ENCODE assay signal across 8 cellular contexts in genomic region chr16:87393680-87394055, GRCh38. TPM values are rescaled to one million over a fixed set of nuclear protein-coding genes. Genes with fewer than 3 reads are reported as not detected.
DNase-seq lines count a peak whose midpoint lies in the region; ATAC-seq, FAIRE-seq and TF ChIP-seq lines count a peak whose summit lies in the region.

No MANE protein-coding gene starts in this region.

- no peaks in the 10 kb centered on the region for H3K27me3 Mint-ChIP-seq in CD4-positive, alpha-beta T cell

- ATAC-seq in CD4-positive, alpha-beta T cell (ENCODE audit: poor library complexity) = no peak
- ATAC-seq in Panc1 (no peak), GM21447 (IDR thresholded peaks at IDR 0.05; ENCODE audit: unreplicated experiment) (no peak)

- H3K9me3 ChIP-seq in CD4-positive, alpha-beta T cell (ENCODE audit: control insufficient read depth, low read length) = no peaks in the 10 kb centered on the region
- H3K9me3 ChIP-seq in Panc1 (ENCODE audit: control insufficient read depth, insufficient read depth, low read depth, low read length) = no peaks in the 10 kb centered on the region
- H3K9me3 ChIP-seq in endothelial cell of umbilical vein (replicated peaks; ENCODE audit: control insufficient read depth, insufficient read depth, low read length) = no peaks in the 10 kb centered on the region
- no peaks in the 10 kb centered on the region for H3K9me3 ChIP-seq in osteoblast (ENCODE audit: low read depth, low read length)

- H3K27ac ChIP-seq in CD4-positive, alpha-beta T cell (ENCODE audit: low read depth, low read length) = peak overlapping the region; percentile 57
- peak overlapping the region; percentile 81 for H3K27ac ChIP-seq in Panc1 (ENCODE audit: low read length)
- H3K27ac ChIP-seq in endothelial cell of umbilical vein (ENCODE audit: insufficient read depth, low read depth, low read length) = no peak overlapping the region
- peak overlapping the region; percentile 81 for H3K27ac ChIP-seq in osteoblast (ENCODE audit: low read depth, low read length)

- FAIRE-seq in endothelial cell of umbilical vein (lab: Jason Lieb, UNC) = no peak

- TF ChIP-seq CTCF in CD4-positive, alpha-beta T cell (IDR thresholded peaks at IDR 0.05) = no peak
- TF ChIP-seq CTCF in Panc1 (IDR thresholded peaks at IDR 0.05) (no peak), endothelial cell of umbilical vein (IDR thresholded peaks at IDR 0.05; ENCODE audit: extremely low read depth in 1 of 2, insufficient read depth in 1 of 2, low read depth in 1 of 2, low read length in 2 of 2) (no peak), osteoblast (IDR thresholded peaks at IDR 0.05; ENCODE audit: extremely low read depth, low read depth, low read length) (no peak)

- intact Hi-C loops in CD4-positive, alpha-beta T cell (cut with DNase I, micrococcal nuclease) = loop anchor here (1.0 to 5.0 kb wide), 6 partner anchors 69 to 559 kb away; partner anchors contain the start of genes BANP (in 1 of the 2), C16orf95 (in 1 of the 2), KLHDC4 (in 1 of the 2) and ZCCHC14 (in 1 of the 2)
- intact Hi-C loops in Panc1 (cut with micrococcal nuclease; ENCODE audit: unreplicated experiment) = no loop called here
- intact Hi-C loops in endothelial cell of umbilical vein (cut with micrococcal nuclease) = loop anchor here (1.0 to 5.0 kb wide), 6 partner anchors 44 to 831 kb away; partner anchors contain the start of genes C16orf95 and ZCCHC14

- H3K4me1 ChIP-seq in Panc1 (ENCODE audit: control insufficient read depth, insufficient read depth, low read length) (peaks cover 26% of the 10 kb centered on the region), endothelial cell of umbilical vein (ENCODE audit: control insufficient read depth, extremely low read depth, insufficient read depth, low read length) (peaks cover 26% of the 10 kb centered on the region), osteoblast (ENCODE audit: insufficient read depth, low read length) (peaks cover 30% of the 10 kb centered on the region)

- H4K20me1 ChIP-seq in endothelial cell of umbilical vein (replicated peaks; ENCODE audit: control insufficient read depth, extremely low read depth, insufficient read depth, low read length) (peaks cover 11% of the 10 kb centered on the region), osteoblast (ENCODE audit: insufficient read depth, low read length) (peaks cover 51% of the 10 kb centered on the region)

- DNase-seq in CD4-positive, alpha-beta T cell = no peak
- DNase-seq in Panc1 (ENCODE audit: low read depth, low spot score) = no peak
- DNase-seq in endothelial cell of umbilical vein (ENCODE audit: low read depth, low spot score) = no peak
- no peak for DNase-seq in osteoblast (ENCODE audit: insufficient read length, low spot score, missing footprints)
- no peak for DNase-seq in stimulated activated naive CD4-positive, alpha-beta T cell (lab: John Stamatoyannopoulos, UW)
- no peak for DNase-seq in stimulated activated CD4-positive, alpha-beta T cell treated with anti-CD3 and anti-CD28 coated beads, Interleukin-1b, Interleukin-23, amount 100 ng/mL, for 48 hours
- DNase-seq in NCI-H526 treated with DMSO at 0.1 percent for 48 hours (lab: John Stamatoyannopoulos, UW) = no peak

- H3K4me1 Mint-ChIP-seq in CD4-positive, alpha-beta T cell (ENCODE audit: low read depth) = peaks cover 50% of the 10 kb centered on the region

- H3K27ac Mint-ChIP-seq in CD4-positive, alpha-beta T cell = peak overlapping the region; percentile 90

- peak overlapping the region; percentile 95 for H3K4me3 Mint-ChIP-seq in CD4-positive, alpha-beta T cell

- H3K79me2 ChIP-seq in endothelial cell of umbilical vein (ENCODE audit: control insufficient read depth, insufficient read depth, low read length) = peaks cover 56% of the 10 kb centered on the region
- H3K79me2 ChIP-seq in osteoblast (ENCODE audit: insufficient read depth, low read length) = peaks cover 64% of the 10 kb centered on the region

- peaks cover 36% of the 10 kb centered on the region for H3K36me3 Mint-ChIP-seq in CD4-positive, alpha-beta T cell (ENCODE audit: low read depth)

- POLR2A ChIA-PET in CD4-positive, alpha-beta T cell (lab: Charles Lee) = interaction anchor here (0.6 to 5.4 kb wide), 4 partner anchors 11 to 372 kb away, joined by 3 to 99 read pairs (median 7); partner anchors contain the start of genes C16orf95, FBXO31 and KLHDC4
- POLR2A ChIA-PET in Panc1 (lab: Charles Lee) (no interaction called here), endothelial cell of umbilical vein (lab: Charles Lee) (interaction anchor here (0.7 kb wide), 1 partner anchor 180 kb away, joined by 3 read pairs; no protein-coding TSS in a partner anchor)

- dilution Hi-C loops in endothelial cell of umbilical vein (cut with MboI; ENCODE audit: extremely low pct_ligation_motif_present, low sequenced_read_pairs) = no loop called here

- no peaks in the 10 kb centered on the region for H3K9me3 Mint-ChIP-seq in CD4-positive, alpha-beta T cell

- H3K4me2 ChIP-seq in endothelial cell of umbilical vein (ENCODE audit: insufficient read depth, low read length) (peak overlapping the region; percentile 77), osteoblast (ENCODE audit: insufficient read depth, low read length) (peak overlapping the region; percentile 97)

- no peaks in the 10 kb centered on the region for H3K9me1 ChIP-seq in endothelial cell of umbilical vein (replicated peaks; ENCODE audit: control insufficient read depth, extremely low read depth, insufficient read depth, low read length)

- peak overlapping the region; percentile 97 for H3K9ac ChIP-seq in endothelial cell of umbilical vein (replicated peaks; ENCODE audit: extremely low read depth, insufficient read depth, low read length)

- no peak overlapping the region for H2AFZ ChIP-seq in endothelial cell of umbilical vein (ENCODE audit: low read depth, low read length)
- no peak overlapping the region for H2AFZ ChIP-seq in osteoblast (ENCODE audit: low read length)

- BruUV-seq in Panc1 (replicated peaks; lab: Mats Ljungman, UMichigan) = no TSS peak
- BruUV-seq in endothelial cell of umbilical vein (replicated peaks; lab: Mats Ljungman, UMichigan) = no TSS peak

- H3K36me3 ChIP-seq in Panc1 (ENCODE audit: control insufficient read depth, insufficient read depth, low read length) = peaks cover 7% of the 10 kb centered on the region
- peaks cover 0 to 3% of the 10 kb centered on the region in 2 experiments for H3K36me3 ChIP-seq in endothelial cell of umbilical vein (ENCODE audit: control insufficient read depth in 2 of 2, extremely low read depth in 1 of 2, insufficient read depth in 2 of 2, low read length in 2 of 2)
- H3K36me3 ChIP-seq in osteoblast (ENCODE audit: insufficient read depth, low read length) = peaks cover 5% of the 10 kb centered on the region

- H3K27me3 ChIP-seq in CD4-positive, alpha-beta T cell (ENCODE audit: control insufficient read depth, insufficient read depth, low read length) = no peaks in the 10 kb centered on the region
- no peaks in the 10 kb centered on the region for H3K27me3 ChIP-seq in Panc1 (ENCODE audit: control insufficient read depth, insufficient read depth, low read length)
- no peaks in the 10 kb centered on the region for H3K27me3 ChIP-seq in endothelial cell of umbilical vein (ENCODE audit: control insufficient read depth in 2 of 2, insufficient read depth in 2 of 2, low read length in 2 of 2)
- H3K27me3 ChIP-seq in osteoblast (ENCODE audit: insufficient read depth, low read length) = no peaks in the 10 kb centered on the region

- TF ChIP-seq POLR2A in endothelial cell of umbilical vein (IDR thresholded peaks at IDR 0.05; ENCODE audit: low read depth, low read length) = no peak

- H3K4me3 ChIP-seq in Panc1 (ENCODE audit: low read depth in 2 of 2, low read length in 2 of 2) (peak overlapping the region; percentile 73 to 94), endothelial cell of umbilical vein (replicated peaks in 1 of 3; ENCODE audit: insufficient read depth in 1 of 3, low read depth in 1 of 3, low read length in 3 of 3) (peak overlapping the region in 2 of 3 experiments; percentile 82 to 91), osteoblast (ENCODE audit: insufficient read depth, low read length) (peak overlapping the region; percentile 79)

- in situ Hi-C loops in Panc1 (cut with HindIII; ENCODE audit: low pct_unique_long_range_greater_than_20kb, low sequenced_read_pairs) = no loop called here

- CTCF ChIA-PET in CD4-positive, alpha-beta T cell (lab: Charles Lee) = interaction anchor here (0.8 to 2.1 kb wide), 3 partner anchors 8 to 243 kb away, joined by 3 to 36 read pairs (median 4); partner anchors contain the start of gene FBXO31
- CTCF ChIA-PET in Panc1 (lab: Charles Lee) (interaction anchor here (1.2 kb wide), 1 partner anchor 243 kb away, joined by 3 read pairs; no protein-coding TSS in a partner anchor), endothelial cell of umbilical vein (lab: Charles Lee) (interaction anchor here (0.7 to 2.5 kb wide), 11 partner anchors 9 to 829 kb away, joined by 3 to 17 read pairs (median 7); partner anchors contain the start of gene FBXO31)

RNA-seq across cellular contexts. Expression of gene MAP1LC3B, which starts 1.5 kb away (rescaled TPM):
- 10 to 100 TPM; 92.4 to 96.6 TPM for total RNA-seq in CD4-positive, alpha-beta T cell
- total RNA-seq in Panc1 (2021; ENCODE audit: unreplicated experiment) (75.2 TPM), endothelial cell of umbilical vein (94.5 and 99.9 TPM in 2 replicates), osteoblast (44.5 and 62.5 TPM in 2 replicates)
- polyA plus RNA-seq in Panc1 (2012; ENCODE audit: insufficient read length) = 64.3 TPM
- 33.7 and 40.7 TPM in 2 replicates for polyA plus RNA-seq in endothelial cell of umbilical vein
- 46.7 and 58.4 TPM in 2 replicates for polyA plus RNA-seq in endothelial cell of umbilical vein (2011; cell fraction: cytosol; rRNA removed)
- 32.9 and 37.4 TPM in 2 replicates for polyA plus RNA-seq in endothelial cell of umbilical vein (2011; cell fraction: nucleus; rRNA removed)
- polyA plus RNA-seq in endothelial cell of umbilical vein (2012) = 157 and 161 TPM in 2 replicates
- 27.2 and 32.8 TPM in 2 replicates for polyA minus RNA-seq in endothelial cell of umbilical vein
- polyA minus RNA-seq in endothelial cell of umbilical vein (2011; cell fraction: cytosol; rRNA and poly(A)+ RNA removed) = 27.1 TPM
- polyA minus RNA-seq in endothelial cell of umbilical vein (2011; cell fraction: nucleus; rRNA and poly(A)+ RNA removed) = 27.2 and 31.7 TPM in 2 replicates

RNA-seq across cellular contexts. Expression of gene FBXO31, which starts 10.1 kb away (rescaled TPM):
- total RNA-seq in CD4-positive, alpha-beta T cell = 10 to 100 TPM; 35.7 to 38.9 TPM
- total RNA-seq in Panc1 (2021; ENCODE audit: unreplicated experiment) (22.4 TPM), endothelial cell of umbilical vein (28.7 and 31.8 TPM in 2 replicates), osteoblast (31.2 and 33.3 TPM in 2 replicates)
- 17.6 TPM for polyA plus RNA-seq in Panc1 (2012; ENCODE audit: insufficient read length)
- polyA plus RNA-seq in endothelial cell of umbilical vein = 17.1 and 19.1 TPM in 2 replicates
- polyA plus RNA-seq in endothelial cell of umbilical vein (2011; cell fraction: cytosol; rRNA removed) = 7.9 and 9.7 TPM in 2 replicates
- 53.6 and 60.9 TPM in 2 replicates for polyA plus RNA-seq in endothelial cell of umbilical vein (2011; cell fraction: nucleus; rRNA removed)
- 13.5 and 18.7 TPM in 2 replicates for polyA plus RNA-seq in endothelial cell of umbilical vein (2012)
- polyA minus RNA-seq in endothelial cell of umbilical vein = 21.7 and 24.5 TPM in 2 replicates
- polyA minus RNA-seq in endothelial cell of umbilical vein (2011; cell fraction: cytosol; rRNA and poly(A)+ RNA removed) = 15.0 TPM
- 19.8 and 25.0 TPM in 2 replicates for polyA minus RNA-seq in endothelial cell of umbilical vein (2011; cell fraction: nucleus; rRNA and poly(A)+ RNA removed)
